Comparison of ENCODE assay signal across 8 cellular contexts in the genomic region with DNA sequence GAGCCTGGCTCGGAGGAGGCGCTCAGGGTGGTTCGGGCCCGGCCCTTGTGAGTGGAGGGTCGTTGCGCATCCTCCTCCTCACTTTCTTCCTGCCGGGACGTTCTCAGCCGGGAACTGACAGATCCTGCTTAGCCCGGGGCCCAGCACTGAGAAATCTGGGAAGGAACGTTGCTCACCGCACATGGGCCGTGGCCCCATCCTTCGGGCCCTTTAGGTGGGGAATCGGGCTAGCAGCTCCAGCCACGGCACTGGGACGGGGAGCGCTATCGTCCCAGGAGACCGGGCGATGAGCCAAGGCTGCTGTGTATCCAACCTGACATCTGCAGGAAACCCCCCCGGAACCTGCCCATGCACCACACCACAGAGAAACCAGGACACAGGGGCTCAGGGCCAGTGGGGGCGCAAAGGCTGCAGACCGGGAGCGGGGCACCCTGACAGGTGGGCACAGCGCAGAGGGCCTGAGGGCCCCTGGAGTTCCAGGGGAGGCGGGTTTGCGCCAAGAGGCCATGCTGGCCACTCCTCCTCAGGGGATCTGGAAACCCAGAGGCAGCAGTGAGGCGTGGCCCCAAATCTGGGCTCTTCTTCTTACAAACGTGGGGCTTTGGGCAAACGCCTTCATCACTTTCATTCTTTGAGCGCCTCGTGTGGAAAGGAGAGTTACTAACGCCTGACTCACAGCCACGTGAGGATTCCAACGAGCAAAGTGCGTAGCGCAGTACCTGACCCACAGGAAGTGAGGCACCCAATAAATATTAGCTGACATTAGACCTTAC. TPM values are rescaled to one million over a fixed set of nuclear protein-coding genes. Genes with fewer than 3 reads are reported as not detected.
DNase-seq lines count a peak whose midpoint lies in the region; ATAC-seq and TF ChIP-seq lines count a peak whose summit lies in the region.

TSS of gene SH2D5 (minus strand) at position 116 of the 773 bp plus-strand sequence. CDS start 4,659 bp downstream, outside the sequence.

- H3K27ac ChIP-seq in neural progenitor cell = no peak within 1 kb of the TSS

- H4K20me1 ChIP-seq in neural progenitor cell (ENCODE audit: low read depth) = peaks cover 32% of the 10 kb centered on the region

- peak; percentile 95 for DNase-seq in CD14-positive monocyte (ENCODE audit: low spot score)
- DNase-seq in HUDEP-2 (lab: John Stamatoyannopoulos, UW; ENCODE audit: unreplicated experiment in 76 of 76) = peak in 70 of 76 experiments; percentile 12 to 81 (median 58)
- DNase-seq in RPMI8226 = peak; percentile 97
- peak; percentile 51 for DNase-seq in activated effector memory CD4-positive, alpha-beta T cell treated with Interleukin-2 at 50 U/mL for 16 hours
- peak; percentile 97 to 98 for DNase-seq in foreskin fibroblast
- peak; percentile 87 for DNase-seq in neural progenitor cell (ENCODE audit: low spot score)
- DNase-seq in stimulated activated naive CD8-positive, alpha-beta T cell treated with anti-CD3 and anti-CD28 coated beads, Interleukin-15, amount 100 ng/mL, for 72 hours = peak; percentile 66 to 80

- H3K4me2 ChIP-seq in neural progenitor cell = peak within 1 kb of the TSS; percentile 88

- H3K4me1 ChIP-seq in neural progenitor cell = peaks cover 36% of the 10 kb centered on the region

- H3K27ac Mint-ChIP-seq in CD14-positive monocyte (peak within 1 kb of the TSS; percentile 33 to 89 (median 76)), neural progenitor cell (no peak within 1 kb of the TSS)
- peak within 1 kb of the TSS; percentile 63 to 93 for H3K27ac Mint-ChIP-seq in stimulated activated naive CD8-positive, alpha-beta T cell treated with anti-CD3 and anti-CD28 coated beads, Interleukin-15, amount 100 ng/mL, for 72 hours

- no peak within 1 kb of the TSS for H3K9ac ChIP-seq in neural progenitor cell

- no peaks in the 10 kb centered on the region for H3K79me2 ChIP-seq in neural progenitor cell (ENCODE audit: low read depth)

- H3K36me3 ChIP-seq in neural progenitor cell = no peaks in the 10 kb centered on the region

- no peaks in the 10 kb centered on the region for H3K9me3 ChIP-seq in neural progenitor cell (ENCODE audit: low read depth)

- ATAC-seq in GM19324 (IDR thresholded peaks at IDR 0.05; ENCODE audit: low FRiP score, unreplicated experiment) = peak; percentile 48
- ATAC-seq in stimulated activated naive CD8-positive, alpha-beta T cell treated with anti-CD3 and anti-CD28 coated beads, Interleukin-15, amount 100 ng/mL, for 72 hours = peak; percentile 89

- H3K9me3 Mint-ChIP-seq in CD14-positive monocyte (peaks cover 0 to 18% (median 5%) of the 10 kb centered on the region in 7 donors), neural progenitor cell (no peaks in the 10 kb centered on the region)
- H3K9me3 Mint-ChIP-seq in stimulated activated naive CD8-positive, alpha-beta T cell treated with anti-CD3 and anti-CD28 coated beads, Interleukin-15, amount 100 ng/mL, for 72 hours = no peaks in the 10 kb centered on the region

- H3K27me3 Mint-ChIP-seq in CD14-positive monocyte (ENCODE audit: low read depth in 3 of 3) (peaks cover 48 to 61% (median 57%) of the 10 kb centered on the region in 3 donors), neural progenitor cell (ENCODE audit: insufficient read depth, low read depth) (peaks cover 26% of the 10 kb centered on the region)
- peaks cover 39% of the 10 kb centered on the region for H3K27me3 Mint-ChIP-seq in stimulated activated naive CD8-positive, alpha-beta T cell treated with anti-CD3 and anti-CD28 coated beads, Interleukin-15, amount 100 ng/mL, for 72 hours

- peak within 1 kb of the TSS; percentile 55 to 68 for H3K4me3 ChIP-seq in foreskin fibroblast (ENCODE audit: low read depth in 1 of 2, low read length in 2 of 2)
- H3K4me3 ChIP-seq in neural progenitor cell = peak within 1 kb of the TSS; percentile 56

- H3K4me3 Mint-ChIP-seq in CD14-positive monocyte (peak within 1 kb of the TSS; percentile 82 to 96), neural progenitor cell (peak within 1 kb of the TSS; percentile 89)
- H3K4me3 Mint-ChIP-seq in stimulated activated naive CD8-positive, alpha-beta T cell treated with anti-CD3 and anti-CD28 coated beads, Interleukin-15, amount 100 ng/mL, for 72 hours = peak within 1 kb of the TSS; percentile 86 to 96

- peaks cover 33% of the 10 kb centered on the region for H3F3A ChIP-seq in neural progenitor cell (ENCODE audit: low read depth)

- intact Hi-C loops in CD14-positive monocyte (cut with micrococcal nuclease) = loop anchor here in 1 of 2 donors (5.0 to 10.0 kb wide), 3 partner anchors 35 to 158 kb away; partner anchors contain the start of gene HP1BP3

- peak within 1 kb of the TSS; percentile 81 for H2AFZ ChIP-seq in neural progenitor cell (replicated peaks)

- H3K36me3 Mint-ChIP-seq in CD14-positive monocyte (peaks cover 17 to 25% of the 10 kb centered on the region in 2 donors), neural progenitor cell (peaks cover 3% of the 10 kb centered on the region)

- H3K4me1 Mint-ChIP-seq in CD14-positive monocyte = peaks cover 23% of the 10 kb centered on the region
- peaks cover 17% of the 10 kb centered on the region for H3K4me1 Mint-ChIP-seq in neural progenitor cell
- H3K4me1 Mint-ChIP-seq in stimulated activated naive CD8-positive, alpha-beta T cell treated with anti-CD3 and anti-CD28 coated beads, Interleukin-15, amount 100 ng/mL, for 72 hours = peaks cover 35% of the 10 kb centered on the region

- TF ChIP-seq CTCF in CD14-positive monocyte (IDR thresholded peaks at IDR 0.05) (peak; percentile 33), foreskin fibroblast (IDR thresholded peaks at IDR 0.05; ENCODE audit: low read depth, low read length) (peak; percentile 14), neural progenitor cell (IDR thresholded peaks at IDR 0.05) (peak; percentile 44)

- H3K27me3 ChIP-seq in neural progenitor cell = peaks cover 58% of the 10 kb centered on the region

RNA-seq across cellular contexts. Expression of gene SH2D5, which starts in this region (rescaled TPM):
- not detected for polyA plus RNA-seq in CD14-positive monocyte
- 5.1 and 7.7 TPM in 2 replicates for total RNA-seq in neural progenitor cell (ENCODE audit: low replicate concordance)

Comparison
In these comparisons a context has a peak if more than half of its experiments do, and no peak if none do; other contexts are left out.
1. Peak in DNase-seq in CD14-positive monocyte; RNA of the gene not detected or under 1 TPM.